4 cellular contexts compared by ENCODE assay signal in the genomic region with DNA sequence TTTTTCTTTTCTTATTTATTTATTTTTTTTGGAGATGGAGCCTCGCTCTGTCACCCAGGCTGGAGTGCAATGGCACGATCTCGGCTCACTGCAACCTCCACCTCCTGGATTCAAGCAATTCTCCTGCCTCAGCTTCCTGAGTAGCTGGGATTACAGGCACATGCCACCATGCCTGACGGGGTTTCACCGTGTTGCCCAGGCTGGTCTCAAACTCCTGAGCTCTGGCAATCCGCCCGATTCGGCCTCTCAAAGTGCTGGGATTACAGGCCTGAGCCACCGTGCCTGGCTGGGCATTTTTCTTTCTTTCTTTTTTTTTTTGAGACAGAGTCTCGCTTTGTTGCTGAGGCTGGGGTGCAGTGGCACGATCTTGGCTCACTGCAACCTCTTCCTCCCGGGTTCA. TPM values are rescaled to one million over a fixed set of nuclear protein-coding genes. Genes with fewer than 3 reads are reported as not detected.
DNase-seq lines count a peak whose midpoint lies in the region; ATAC-seq and TF ChIP-seq lines count a peak whose summit lies in the region.
"Not testable (repeated sequence)": the region's sequence is repeated elsewhere in the genome, so short reads cannot be mapped to it uniquely, and the experiment has no call there.

No MANE protein-coding gene starts in this region.

- H3K27me3 Mint-ChIP-seq in T-helper 17 cell; osteocyte (ENCODE audit: unreplicated experiment); stimulated activated naive B cell treated with anti-CD40 and anti-IgM and Interleukin-4, amounts not matched to agents 10 μg/mL and 1 μg/mL and 100 μg/mL, for 72 hours: not testable (repeated sequence)

- H3K9me3 Mint-ChIP-seq in osteocyte (ENCODE audit: unreplicated experiment); stimulated activated naive B cell treated with anti-CD40 and anti-IgM and Interleukin-4, amounts not matched to agents 10 μg/mL and 1 μg/mL and 100 μg/mL, for 72 hours: not testable (repeated sequence)

- H3K4me1 ChIP-seq in esophagus muscularis mucosa = not testable (repeated sequence)

- H3K9me3 ChIP-seq in T-helper 17 cell (ENCODE audit: control insufficient read depth, low read length, poor library complexity, severe bottlenecking); esophagus muscularis mucosa: not testable (repeated sequence)

- H3K36me3 ChIP-seq in esophagus muscularis mucosa = peaks cover 0 to 16% (median 3%) of the 10 kb centered on the region in 4 donors

- H3K4me1 Mint-ChIP-seq in T-helper 17 cell = peaks cover 26% of the 10 kb centered on the region
- not testable (repeated sequence) for H3K4me1 Mint-ChIP-seq in osteocyte (ENCODE audit: unreplicated experiment)
- peaks cover 21 to 30% of the 10 kb centered on the region in 2 donors for H3K4me1 Mint-ChIP-seq in stimulated activated naive B cell treated with anti-CD40 and anti-IgM and Interleukin-4, amounts not matched to agents 10 μg/mL and 1 μg/mL and 100 μg/mL, for 72 hours

- TF ChIP-seq CTCF in esophagus muscularis mucosa (IDR thresholded peaks at IDR 0.05); osteocyte (IDR thresholded peaks at IDR 0.05): not testable (repeated sequence)

- not testable (repeated sequence) for ATAC-seq in T-helper 17 cell; stimulated activated naive B cell treated with anti-CD40 and anti-IgM and Interleukin-4, amounts not matched to agents 10 μg/mL and 1 μg/mL and 100 μg/mL, for 72 hours (replicated peaks)

- not testable (repeated sequence) for H3K36me3 Mint-ChIP-seq in T-helper 17 cell (ENCODE audit: low read depth); osteocyte (ENCODE audit: unreplicated experiment); stimulated activated naive B cell treated with anti-CD40 and anti-IgM and Interleukin-4, amounts not matched to agents 10 μg/mL and 1 μg/mL and 100 μg/mL, for 72 hours

- TF ChIP-seq POLR2A in esophagus muscularis mucosa (IDR thresholded peaks at IDR 0.05; ENCODE audit: low read depth) = not testable (repeated sequence)

- DNase-seq in T-helper 17 cell; stimulated activated naive B cell treated with anti-CD40 and anti-IgM and Interleukin-4, amounts not matched to agents 10 μg/mL and 1 μg/mL and 100 μg/mL, for 72 hours: not testable (repeated sequence)
- DNase-seq in esophagus muscularis mucosa (ENCODE audit: extremely low spot score) (peak; percentile 7), osteocyte (ENCODE audit: extremely low spot score, unreplicated experiment) (peak; percentile 65)

- intact Hi-C loops in esophagus muscularis mucosa (cut with DNase I) = not testable (repeated sequence)

- H3K4me3 ChIP-seq in esophagus muscularis mucosa = not testable (repeated sequence)

- H3K27ac ChIP-seq in esophagus muscularis mucosa (replicated peaks in 1 of 4) = not testable (repeated sequence)

- H3K27ac Mint-ChIP-seq in T-helper 17 cell = peak overlapping the region; percentile 88
- not testable (repeated sequence) for H3K27ac Mint-ChIP-seq in osteocyte (ENCODE audit: unreplicated experiment)
- H3K27ac Mint-ChIP-seq in stimulated activated naive B cell treated with anti-CD40 and anti-IgM and Interleukin-4, amounts not matched to agents 10 μg/mL and 1 μg/mL and 100 μg/mL, for 72 hours = peak overlapping the region; percentile 31

- H3K27me3 ChIP-seq in esophagus muscularis mucosa = not testable (repeated sequence)

- TF ChIP-seq EP300 in esophagus muscularis mucosa (IDR thresholded peaks at IDR 0.05) = not testable (repeated sequence)

- not testable (repeated sequence) for H3K4me3 Mint-ChIP-seq in T-helper 17 cell; osteocyte (ENCODE audit: unreplicated experiment); stimulated activated naive B cell treated with anti-CD40 and anti-IgM and Interleukin-4, amounts not matched to agents 10 μg/mL and 1 μg/mL and 100 μg/mL, for 72 hours

- WGBS in esophagus muscularis mucosa = 88% methylated on average over 12 of the region's 12 CpGs

RNA-seq across cellular contexts. Expression of gene CEACAM1, which starts 6.0 kb away (rescaled TPM):
- 10 to 100 TPM in 1 of 2 donors, 1 to 10 TPM in 1; 5.6 to 10.0 TPM for total RNA-seq in T-helper 17 cell
- 1 to 10 TPM; 1.2 to 3.1 (median 1.7) TPM for total RNA-seq in esophagus muscularis mucosa
- total RNA-seq in osteocyte = not detected in 2 replicates
